28 cellular contexts compared by ENCODE assay signal in the genomic region with DNA sequence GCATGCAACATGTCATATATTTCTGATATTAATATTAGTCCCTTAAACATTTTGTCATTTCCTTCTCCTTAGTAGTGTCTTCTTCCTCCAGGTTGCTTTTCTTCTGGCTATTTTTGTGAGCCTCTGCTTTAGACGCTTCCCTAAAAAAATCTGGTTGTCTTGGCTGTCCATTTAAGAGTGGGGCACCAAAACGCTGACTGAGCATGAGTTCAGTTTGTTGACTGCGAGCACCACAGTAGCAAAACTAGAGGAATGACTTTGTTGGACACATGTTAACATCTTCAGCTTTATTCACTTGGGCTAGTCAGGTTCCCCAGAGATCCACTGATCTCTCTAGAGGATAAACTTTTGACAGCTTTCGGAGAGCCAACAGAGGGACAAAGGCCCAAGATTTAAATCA. TPM values are rescaled to one million over a fixed set of nuclear protein-coding genes. Genes with fewer than 3 reads are reported as not detected.
"Had no signal": no experiment of that assay in that cellular context is flagged by ENCODE, and none has a peak within 500 bp of the region (broad histone marks: within the 10 kb centered on the region; RNA-seq: fewer than 3 reads in every experiment).

No MANE protein-coding gene starts in this region.

- H2AFZ ChIP-seq: hepatocyte had no signal

- H3K4me3 ChIP-seq: coronary artery, dorsolateral prefrontal cortex, gastroesophageal sphincter, hepatocyte, left ventricle myocardium inferior, pancreas, skin epidermis, thyroid gland, upper lobe of left lung, vagina had no signal

- H3K27me3 ChIP-seq: dorsolateral prefrontal cortex, gastroesophageal sphincter, hepatocyte, pancreas, thyroid gland, upper lobe of left lung, vagina had no signal

- DNase-seq: activated CD4-positive, alpha-beta T cell treated with anti-CD3 and anti-CD28 coated beads for 36 hours; activated CD4-positive, CD25-positive, alpha-beta regulatory T cell; activated CD8-positive, alpha-beta memory T cell treated with anti-CD3 and anti-CD28 coated beads, Interleukin-2, amount 10 ng/mL, durations not matched to agents 7 days and 5 days; activated CD8-positive, alpha-beta T cell treated with anti-CD3 and anti-CD28 coated beads, Interleukin-2, amount 10 ng/mL, durations not matched to agents 7 days and 5 days; activated T-cell treated with anti-CD3 and anti-CD28 coated beads, Interleukin-2, amount 50 U/mL, for 48 hours; cerebellar nuclear complex; dorsolateral prefrontal cortex; effector memory CD4-positive, alpha-beta T cell; erythroblast; islet precursor cell; left ventricle myocardium inferior; naive B cell; nephron progenitor cell; pancreas; right cardiac atrium; stimulated activated CD4-positive, alpha-beta T cell treated with anti-CD3 and anti-CD28 coated beads, Interleukin-4, amount 100 ng/mL, for 24 hours; stimulated activated naive CD8-positive, alpha-beta T cell treated with anti-CD3 and anti-CD28 coated beads, Interleukin-15, amount 100 ng/mL, for 72 hours; T-helper 1 cell; thyroid gland; upper lobe of left lung had no signal

- H3K9me3 ChIP-seq: gastroesophageal sphincter, left ventricle myocardium inferior, neutrophil, pancreas, thyroid gland, upper lobe of left lung, vagina had no signal

- H3K79me2 ChIP-seq: hepatocyte had no signal

- H3K4me2 ChIP-seq: hepatocyte had no signal

- H3K4me1 ChIP-seq: pancreas had no signal

- H3K27ac ChIP-seq: coronary artery, dorsolateral prefrontal cortex, gastroesophageal sphincter, hepatocyte, left ventricle myocardium inferior, neutrophil, pancreas, skin epidermis, thyroid gland, upper lobe of left lung, vagina had no signal

- H3K36me3 ChIP-seq: gastroesophageal sphincter, left ventricle myocardium inferior, neutrophil, pancreas, thyroid gland, upper lobe of left lung, vagina had no signal

RNA-seq across cellular contexts. Expression of a gene that starts 19.3 kb away (rescaled TPM):
- total RNA-seq: activated CD4-positive, alpha-beta T cell treated with anti-CD3 and anti-CD28 coated beads for 36 hours; activated CD8-positive, alpha-beta memory T cell treated with anti-CD3 and anti-CD28 coated beads, Interleukin-2, amount 10 ng/mL, durations not matched to agents 7 days and 5 days; activated CD8-positive, alpha-beta T cell treated with anti-CD3 and anti-CD28 coated beads, Interleukin-2, amount 10 ng/mL, durations not matched to agents 7 days and 5 days; activated naive CD4-positive, alpha-beta T cell treated with anti-CD3 and anti-CD28 coated beads, Interleukin-2, amount 50 U/mL, for 72 hours; activated T-helper 2 cell treated with anti-CD3 and anti-CD28 coated beads, Interferon-gamma antibody, Interleukin-2, Interleukin-4, amounts not matched to agents 10 μg/mL and 5 μg/mL and 100 μg/mL, durations not matched to agents 14 hours and 24 hours and 36 hours had no signal
